ENCODE assay signal across 1 cellular context in the genomic region with DNA sequence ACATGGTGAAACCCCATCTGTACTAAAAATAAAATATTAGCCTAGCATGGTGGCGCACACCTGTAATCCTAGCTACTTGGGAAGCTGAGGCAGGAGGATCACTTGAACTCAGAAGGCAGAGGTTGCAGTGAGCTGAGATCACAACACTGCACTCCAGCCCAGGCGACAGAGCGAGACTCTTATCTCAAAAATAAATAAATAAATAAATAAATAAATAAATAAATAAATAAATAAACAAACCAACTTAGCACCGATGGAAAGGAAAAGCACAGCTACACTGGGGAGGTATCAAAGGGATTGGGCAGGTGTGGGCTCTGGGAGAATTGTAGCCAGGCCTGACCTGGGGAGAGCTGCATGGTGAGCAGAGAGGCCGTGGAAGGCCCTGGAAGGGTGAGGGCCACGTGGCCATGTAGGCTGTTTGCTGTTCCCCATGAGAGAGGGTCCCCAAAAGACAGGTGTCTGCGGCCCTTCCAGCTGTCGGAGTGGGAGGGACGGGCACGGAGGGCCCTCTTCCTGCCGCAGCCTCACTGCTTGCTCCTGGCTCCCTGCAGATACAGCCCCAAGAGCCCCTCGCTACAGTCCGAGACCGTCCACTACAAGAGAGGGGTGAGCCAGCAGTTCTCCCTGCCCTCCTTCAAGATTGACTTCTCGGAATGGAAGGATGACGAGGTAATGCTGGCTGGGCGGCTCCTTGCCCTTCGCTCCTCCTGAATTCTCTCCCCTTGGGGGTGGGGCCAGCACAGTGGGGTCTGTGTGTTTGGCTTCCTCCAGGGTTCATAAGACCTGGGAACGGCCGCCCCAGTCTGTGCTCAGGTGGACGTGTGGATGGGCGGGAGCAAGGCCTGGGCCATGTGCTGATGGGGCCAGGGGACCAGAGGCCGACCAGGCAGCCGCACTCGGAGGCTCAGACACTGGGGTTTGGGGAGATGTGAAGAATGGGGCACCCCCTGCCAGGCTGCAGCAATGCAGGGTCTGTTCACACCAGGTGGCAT.
A peak's percentile ranks its signal among the peaks of the same experiment; 100 is the strongest.
TF ChIP-seq lines count a peak whose summit lies in the region.

No MANE protein-coding gene starts in this region.

TF ChIP-seq in HEK293, 187 proteins besides CTCF, POLR2A, EP300 and RAD21 (continued from another document and continues in another):
- TF ChIP-seq ZNF654 (tag by site-specific recombination; IDR thresholded peaks at IDR 0.05; ENCODE audit: low read depth): no peak
- TF ChIP-seq KLF1 (tag by site-specific recombination; IDR thresholded peaks at IDR 0.05): no peak
- no peak for TF ChIP-seq HIC1 (tag by site-specific recombination; IDR thresholded peaks at IDR 0.05)
- TF ChIP-seq, protein P1, sequence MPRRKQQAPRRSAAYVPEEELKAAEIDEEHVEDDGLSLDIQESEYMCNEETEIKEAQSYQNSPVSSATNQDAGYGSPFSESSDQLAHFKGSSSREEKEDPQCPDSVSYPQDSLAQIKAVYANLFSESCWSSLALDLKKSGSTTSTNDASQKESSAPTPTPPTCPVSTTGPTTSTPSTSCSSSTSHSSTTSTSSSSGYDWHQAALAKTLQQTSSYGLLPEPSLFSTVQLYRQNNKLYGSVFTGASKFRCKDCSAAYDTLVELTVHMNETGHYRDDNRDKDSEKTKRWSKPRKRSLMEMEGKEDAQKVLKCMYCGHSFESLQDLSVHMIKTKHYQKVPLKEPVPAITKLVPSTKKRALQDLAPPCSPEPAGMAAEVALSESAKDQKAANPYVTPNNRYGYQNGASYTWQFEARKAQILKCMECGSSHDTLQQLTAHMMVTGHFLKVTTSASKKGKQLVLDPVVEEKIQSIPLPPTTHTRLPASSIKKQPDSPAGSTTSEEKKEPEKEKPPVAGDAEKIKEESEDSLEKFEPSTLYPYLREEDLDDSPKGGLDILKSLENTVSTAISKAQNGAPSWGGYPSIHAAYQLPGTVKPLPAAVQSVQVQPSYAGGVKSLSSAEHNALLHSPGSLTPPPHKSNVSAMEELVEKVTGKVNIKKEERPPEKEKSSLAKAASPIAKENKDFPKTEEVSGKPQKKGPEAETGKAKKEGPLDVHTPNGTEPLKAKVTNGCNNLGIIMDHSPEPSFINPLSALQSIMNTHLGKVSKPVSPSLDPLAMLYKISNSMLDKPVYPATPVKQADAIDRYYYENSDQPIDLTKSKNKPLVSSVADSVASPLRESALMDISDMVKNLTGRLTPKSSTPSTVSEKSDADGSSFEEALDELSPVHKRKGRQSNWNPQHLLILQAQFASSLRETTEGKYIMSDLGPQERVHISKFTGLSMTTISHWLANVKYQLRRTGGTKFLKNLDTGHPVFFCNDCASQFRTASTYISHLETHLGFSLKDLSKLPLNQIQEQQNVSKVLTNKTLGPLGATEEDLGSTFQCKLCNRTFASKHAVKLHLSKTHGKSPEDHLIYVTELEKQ (tag by site-specific recombination; IDR thresholded peaks at IDR 0.05; ENCODE audit: borderline replicate concordance): no peak
- peak; percentile 65 for TF ChIP-seq ZNF266 (tag by site-specific recombination; IDR thresholded peaks at IDR 0.05; ENCODE audit: low read depth)
- TF ChIP-seq ZNF585B (tag by site-specific recombination; IDR thresholded peaks at IDR 0.05): no peak
- TF ChIP-seq, protein P2, sequence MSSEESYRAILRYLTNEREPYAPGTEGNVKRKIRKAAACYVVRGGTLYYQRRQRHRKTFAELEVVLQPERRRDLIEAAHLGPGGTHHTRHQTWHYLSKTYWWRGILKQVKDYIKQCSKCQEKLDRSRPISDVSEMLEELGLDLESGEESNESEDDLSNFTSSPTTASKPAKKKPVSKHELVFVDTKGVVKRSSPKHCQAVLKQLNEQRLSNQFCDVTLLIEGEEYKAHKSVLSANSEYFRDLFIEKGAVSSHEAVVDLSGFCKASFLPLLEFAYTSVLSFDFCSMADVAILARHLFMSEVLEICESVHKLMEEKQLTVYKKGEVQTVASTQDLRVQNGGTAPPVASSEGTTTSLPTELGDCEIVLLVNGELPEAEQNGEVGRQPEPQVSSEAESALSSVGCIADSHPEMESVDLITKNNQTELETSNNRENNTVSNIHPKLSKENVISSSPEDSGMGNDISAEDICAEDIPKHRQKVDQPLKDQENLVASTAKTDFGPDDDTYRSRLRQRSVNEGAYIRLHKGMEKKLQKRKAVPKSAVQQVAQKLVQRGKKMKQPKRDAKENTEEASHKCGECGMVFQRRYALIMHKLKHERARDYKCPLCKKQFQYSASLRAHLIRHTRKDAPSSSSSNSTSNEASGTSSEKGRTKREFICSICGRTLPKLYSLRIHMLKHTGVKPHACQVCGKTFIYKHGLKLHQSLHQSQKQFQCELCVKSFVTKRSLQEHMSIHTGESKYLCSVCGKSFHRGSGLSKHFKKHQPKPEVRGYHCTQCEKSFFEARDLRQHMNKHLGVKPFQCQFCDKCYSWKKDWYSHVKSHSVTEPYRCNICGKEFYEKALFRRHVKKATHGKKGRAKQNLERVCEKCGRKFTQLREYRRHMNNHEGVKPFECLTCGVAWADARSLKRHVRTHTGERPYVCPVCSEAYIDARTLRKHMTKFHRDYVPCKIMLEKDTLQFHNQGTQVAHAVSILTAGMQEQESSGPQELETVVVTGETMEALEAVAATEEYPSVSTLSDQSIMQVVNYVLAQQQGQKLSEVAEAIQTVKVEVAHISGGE (tag by site-specific recombination; conservative IDR thresholded peaks at IDR 0.05; ENCODE audit: low read depth): peak; percentile 52; the same call in 1 of the 2 replicates
- no peak for TF ChIP-seq ZNF843 (tag by site-specific recombination; IDR thresholded peaks at IDR 0.05)
- no peak for TF ChIP-seq ZNF350 (tag by site-specific recombination; IDR thresholded peaks at IDR 0.05)
- TF ChIP-seq ZNF600 (tag by site-specific recombination; IDR thresholded peaks at IDR 0.05): no peak
- TF ChIP-seq ZXDB (tag by site-specific recombination; IDR thresholded peaks at IDR 0.05): no peak
- no peak for TF ChIP-seq ZNF776 (tag by site-specific recombination; IDR thresholded peaks at IDR 0.05; ENCODE audit: borderline replicate concordance)
- no peak for TF ChIP-seq ZNF624 (tag by site-specific recombination; IDR thresholded peaks at IDR 0.05)
- TF ChIP-seq SALL2 (tag by site-specific recombination; IDR thresholded peaks at IDR 0.05; ENCODE audit: borderline replicate concordance): no peak
- peak; percentile 59 for TF ChIP-seq ZNF623 (tag by site-specific recombination; IDR thresholded peaks at IDR 0.05)
- TF ChIP-seq SCRT1 (tag by site-specific recombination; IDR thresholded peaks at IDR 0.05; ENCODE audit: borderline replicate concordance): no peak
- TF ChIP-seq, protein P3, sequence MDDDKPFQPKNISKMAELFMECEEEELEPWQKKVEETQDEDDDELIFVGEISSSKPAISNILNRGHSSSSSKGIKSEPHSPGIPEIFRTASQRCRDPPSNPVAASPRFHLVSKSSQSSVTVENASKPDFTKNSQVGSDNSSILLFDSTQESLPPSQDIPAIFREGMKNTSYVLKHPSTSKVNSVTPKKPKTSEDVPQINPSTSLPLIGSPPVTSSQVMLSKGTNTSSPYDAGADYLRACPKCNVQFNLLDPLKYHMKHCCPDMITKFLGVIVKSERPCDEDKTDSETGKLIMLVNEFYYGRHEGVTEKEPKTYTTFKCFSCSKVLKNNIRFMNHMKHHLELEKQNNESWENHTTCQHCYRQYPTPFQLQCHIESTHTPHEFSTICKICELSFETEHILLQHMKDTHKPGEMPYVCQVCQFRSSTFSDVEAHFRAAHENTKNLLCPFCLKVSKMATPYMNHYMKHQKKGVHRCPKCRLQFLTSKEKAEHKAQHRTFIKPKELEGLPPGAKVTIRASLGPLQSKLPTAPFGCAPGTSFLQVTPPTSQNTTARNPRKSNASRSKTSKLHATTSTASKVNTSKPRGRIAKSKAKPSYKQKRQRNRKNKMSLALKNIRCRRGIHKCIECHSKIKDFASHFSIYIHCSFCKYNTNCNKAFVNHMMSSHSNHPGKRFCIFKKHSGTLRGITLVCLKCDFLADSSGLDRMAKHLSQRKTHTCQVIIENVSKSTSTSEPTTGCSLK (tag by site-specific recombination; IDR thresholded peaks at IDR 0.05): no peak
- TF ChIP-seq ZNF548 (tag by site-specific recombination; IDR thresholded peaks at IDR 0.05): no peak
- TF ChIP-seq EGR2 (tag by site-specific recombination; IDR thresholded peaks at IDR 0.05; ENCODE audit: low read depth): no peak
- TF ChIP-seq ZNF521 (tag by site-specific recombination; IDR thresholded peaks at IDR 0.05): no peak
- no peak for TF ChIP-seq SP3 (tag by site-specific recombination; IDR thresholded peaks at IDR 0.05)
- TF ChIP-seq SP2 (tag by site-specific recombination; IDR thresholded peaks at IDR 0.05): no peak
- TF ChIP-seq, protein P4, sequence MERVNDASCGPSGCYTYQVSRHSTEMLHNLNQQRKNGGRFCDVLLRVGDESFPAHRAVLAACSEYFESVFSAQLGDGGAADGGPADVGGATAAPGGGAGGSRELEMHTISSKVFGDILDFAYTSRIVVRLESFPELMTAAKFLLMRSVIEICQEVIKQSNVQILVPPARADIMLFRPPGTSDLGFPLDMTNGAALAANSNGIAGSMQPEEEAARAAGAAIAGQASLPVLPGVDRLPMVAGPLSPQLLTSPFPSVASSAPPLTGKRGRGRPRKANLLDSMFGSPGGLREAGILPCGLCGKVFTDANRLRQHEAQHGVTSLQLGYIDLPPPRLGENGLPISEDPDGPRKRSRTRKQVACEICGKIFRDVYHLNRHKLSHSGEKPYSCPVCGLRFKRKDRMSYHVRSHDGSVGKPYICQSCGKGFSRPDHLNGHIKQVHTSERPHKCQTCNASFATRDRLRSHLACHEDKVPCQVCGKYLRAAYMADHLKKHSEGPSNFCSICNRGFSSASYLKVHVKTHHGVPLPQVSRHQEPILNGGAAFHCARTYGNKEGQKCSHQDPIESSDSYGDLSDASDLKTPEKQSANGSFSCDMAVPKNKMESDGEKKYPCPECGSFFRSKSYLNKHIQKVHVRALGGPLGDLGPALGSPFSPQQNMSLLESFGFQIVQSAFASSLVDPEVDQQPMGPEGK (tag by site-specific recombination; IDR thresholded peaks at IDR 0.05): no peak
- TF ChIP-seq MZF1 (tag by site-specific recombination; IDR thresholded peaks at IDR 0.05; ENCODE audit: borderline replicate concordance): no peak
- no peak for TF ChIP-seq ZBTB10 (tag by site-specific recombination; IDR thresholded peaks at IDR 0.05)
- TF ChIP-seq PRDM1 (tag by site-specific recombination; IDR thresholded peaks at IDR 0.05): no peak
- TF ChIP-seq YY2 (tag by site-specific recombination; IDR thresholded peaks at IDR 0.05): no peak
- TF ChIP-seq ZNF658 (tag by site-specific recombination; IDR thresholded peaks at IDR 0.05): no peak
- TF ChIP-seq ZNF2 (tag by site-specific recombination; IDR thresholded peaks at IDR 0.05): no peak
- TF ChIP-seq ZNF555 (tag by site-specific recombination; conservative IDR thresholded peaks at IDR 0.05): peak; percentile 28
- TF ChIP-seq ZNF394 (tag by site-specific recombination; IDR thresholded peaks at IDR 0.05; ENCODE audit: borderline replicate concordance): peak; percentile 72; the same call in 1 of the 2 replicates
- no peak for TF ChIP-seq ZNF677 (tag by site-specific recombination; IDR thresholded peaks at IDR 0.05)
- no peak for TF ChIP-seq ZNF274 (IDR thresholded peaks at IDR 0.05; ENCODE audit: low read length)
- no peak for TF ChIP-seq ZNF274 (tag by site-specific recombination; IDR thresholded peaks at IDR 0.05; ENCODE audit: borderline replicate concordance)
- TF ChIP-seq ZNF560 (tag by site-specific recombination; IDR thresholded peaks at IDR 0.05; ENCODE audit: borderline replicate concordance): 0 out of 2 replicates have a peak, but pooled peaks have one; percentile 55
